ENCODE assay signal across 17 cellular contexts in genomic region chr22:39275814-39276443, GRCh38.
"Had no signal": no experiment of that assay in that cellular context is flagged by ENCODE, and none has a peak within 500 bp of the region (broad histone marks: within the 10 kb centered on the region; RNA-seq: fewer than 3 reads in every experiment).

No MANE protein-coding gene starts in this region.

- H3K27ac ChIP-seq: coronary artery, prostate gland, right lobe of liver had no signal

- ATAC-seq: activated CD4-positive, alpha-beta T cell treated with anti-CD3 and anti-CD28 coated beads for 36 hours; activated CD8-positive, alpha-beta T cell treated with anti-CD3 and anti-CD28 coated beads for 36 hours; left cardiac atrium; right lobe of liver; stimulated activated memory B cell treated with anti-CD40 and anti-IgM and Interleukin-4, amounts not matched to agents 10 μg/mL and 1 μg/mL and 100 μg/mL, for 72 hours had no signal

- H3K27me3 ChIP-seq: right lobe of liver had no signal

- H3K36me3 ChIP-seq: prostate gland, right lobe of liver had no signal

- H3K9me3 ChIP-seq: prostate gland, right lobe of liver had no signal

- H3K4me3 ChIP-seq: coronary artery, lung, prostate gland, right lobe of liver had no signal

- H3K4me1 ChIP-seq: prostate gland, right lobe of liver had no signal

- DNase-seq: activated CD4-positive, alpha-beta T cell treated with anti-CD3 and anti-CD28 coated beads for 36 hours; activated CD8-positive, alpha-beta memory T cell treated with anti-CD3 and anti-CD28 coated beads, Interleukin-2, amount 50 U/mL, for 4 hours; activated CD8-positive, alpha-beta T cell treated with anti-CD3 and anti-CD28 coated beads for 36 hours; activated naive CD4-positive, alpha-beta T cell; effector CD8-positive, alpha-beta T cell; foreskin melanocyte; head of caudate nucleus; left cardiac atrium; naive B cell; right lobe of liver; stimulated activated CD4-positive, alpha-beta T cell treated with anti-CD3 and anti-CD28 coated beads, Interleukin-1b, Interleukin-23, amount 100 ng/mL, for 48 hours; substantia nigra; T1000 had no signal
